ENCODE assay signal across 12 cellular contexts in the genomic region with DNA sequence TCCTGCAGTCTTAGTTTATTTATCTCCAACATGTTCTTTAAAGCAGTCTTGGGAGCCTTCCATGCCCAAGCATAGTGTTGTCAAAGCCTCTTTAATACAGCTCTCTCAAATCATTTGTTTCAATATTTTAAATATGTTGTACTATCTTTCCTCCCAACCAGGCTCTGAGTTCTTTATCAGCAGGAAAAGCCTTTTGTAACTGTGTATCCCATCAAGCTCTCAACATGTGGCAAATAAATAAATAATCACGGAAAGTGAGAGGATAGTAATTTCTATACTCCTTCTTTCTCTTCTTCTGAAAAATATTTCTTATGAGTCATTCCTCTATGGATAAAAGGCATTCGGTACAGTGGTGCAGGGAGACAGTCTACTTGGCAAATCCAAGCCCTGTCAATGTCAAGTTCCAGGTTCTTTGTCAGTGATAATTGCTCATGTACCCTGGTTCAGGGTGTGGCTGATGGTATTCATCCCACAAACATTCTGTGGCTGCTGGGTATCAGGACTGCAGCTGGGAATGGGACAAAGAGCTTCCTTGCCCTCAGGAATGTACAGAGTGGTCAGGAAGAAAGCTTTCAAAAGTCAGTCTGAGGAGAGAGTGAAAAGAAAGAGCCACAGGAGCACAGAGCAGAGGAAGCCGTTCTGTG.
DNase-seq lines count a peak whose midpoint lies in the region; ATAC-seq and TF ChIP-seq lines count a peak whose summit lies in the region.
"Had no signal": no experiment of that assay in that cellular context is flagged by ENCODE, and none has a peak within 500 bp of the region (broad histone marks: within the 10 kb centered on the region; RNA-seq: fewer than 3 reads in every experiment).

No MANE protein-coding gene starts in this region.

- H3K9me3 ChIP-seq in NT2/D1 (ENCODE audit: insufficient read depth, low read length): no peaks in the 10 kb centered on the region; the same call in 1 of the 2 replicates
- H3K9me3 ChIP-seq in uterus: no peaks in the 10 kb centered on the region
- H3K9me3 ChIP-seq: thyroid gland had no signal

- no peak overlapping the region for H3K4me3 ChIP-seq in NT2/D1 (ENCODE audit: insufficient read length, low read depth)
- H3K4me3 ChIP-seq in epithelial cell of proximal tubule (ENCODE audit: low read depth, low read length): no peak overlapping the region
- no peak overlapping the region for H3K4me3 ChIP-seq in uterus
- H3K4me3 ChIP-seq: thyroid gland had no signal

- no peak for TF ChIP-seq POLR2A in uterus (IDR thresholded peaks at IDR 0.05)

- H3K4me1 Mint-ChIP-seq in osteocyte (ENCODE audit: unreplicated experiment): peaks cover 60% of the 10 kb centered on the region
- H3K4me1 Mint-ChIP-seq: activated naive CD8-positive, alpha-beta T cell treated with anti-CD3 and anti-CD28 coated beads, Interleukin-2, amount 10 ng/mL, durations not matched to agents 7 days and 5 days had no signal

- no peaks in the 10 kb centered on the region for H3K36me3 ChIP-seq in NT2/D1 (ENCODE audit: insufficient read depth, insufficient read length, low read length)
- H3K36me3 ChIP-seq in uterus: no peaks in the 10 kb centered on the region
- H3K36me3 ChIP-seq: thyroid gland had no signal

- ATAC-seq in GM21367 (IDR thresholded peaks at IDR 0.05; ENCODE audit: unreplicated experiment) (no peak), GM18511 (IDR thresholded peaks at IDR 0.05; ENCODE audit: unreplicated experiment) (no peak)

- no peaks in the 10 kb centered on the region for H3K27me3 ChIP-seq in NT2/D1 (ENCODE audit: insufficient read depth, insufficient read length)
- no peaks in the 10 kb centered on the region for H3K27me3 ChIP-seq in uterus
- H3K27me3 ChIP-seq: thyroid gland had no signal

- H3K9ac ChIP-seq in NT2/D1 (ENCODE audit: insufficient read length, low read depth): no peak overlapping the region

- no peaks in the 10 kb centered on the region for H3K36me3 Mint-ChIP-seq in osteocyte (ENCODE audit: unreplicated experiment)
- H3K36me3 Mint-ChIP-seq: activated naive CD8-positive, alpha-beta T cell treated with anti-CD3 and anti-CD28 coated beads, Interleukin-2, amount 10 ng/mL, durations not matched to agents 7 days and 5 days had no signal

- H3K4me1 ChIP-seq in NT2/D1 (ENCODE audit: insufficient read depth, insufficient read length) (no peaks in the 10 kb centered on the region), uterus (no peaks in the 10 kb centered on the region)
- H3K4me1 ChIP-seq: thyroid gland had no signal

- H3K9me3 Mint-ChIP-seq in osteocyte (ENCODE audit: unreplicated experiment): no peaks in the 10 kb centered on the region
- H3K9me3 Mint-ChIP-seq: activated naive CD8-positive, alpha-beta T cell treated with anti-CD3 and anti-CD28 coated beads, Interleukin-2, amount 10 ng/mL, durations not matched to agents 7 days and 5 days had no signal

- TF ChIP-seq CTCF in epithelial cell of proximal tubule (conservative IDR thresholded peaks at IDR 0.05; ENCODE audit: low read depth, low read length) (no peak), osteocyte (IDR thresholded peaks at IDR 0.05) (no peak), uterus (IDR thresholded peaks at IDR 0.05) (no peak)

- in situ Hi-C loops in Caki2 (cut with HindIII; ENCODE audit: low pct_unique_long_range_greater_than_20kb, low sequenced_read_pairs): no loop called here

- H3K27ac ChIP-seq in uterus: no peak overlapping the region
- H3K27ac ChIP-seq: thyroid gland had no signal

- no peaks in the 10 kb centered on the region for H3K27me3 Mint-ChIP-seq in osteocyte (ENCODE audit: unreplicated experiment)
- H3K27me3 Mint-ChIP-seq: activated naive CD8-positive, alpha-beta T cell treated with anti-CD3 and anti-CD28 coated beads, Interleukin-2, amount 10 ng/mL, durations not matched to agents 7 days and 5 days had no signal

- peak; percentile 69 for DNase-seq in Caki2 (ENCODE audit: low read depth)
- DNase-seq in NT2/D1 (ENCODE audit: low read depth, low spot score): peak; percentile 39
- peak; percentile 73 for DNase-seq in epithelial cell of proximal tubule (ENCODE audit: low read depth)
- DNase-seq in osteocyte (ENCODE audit: extremely low spot score, unreplicated experiment): no peak
- DNase-seq in activated CD8-positive, alpha-beta memory T cell treated with anti-CD3 and anti-CD28 coated beads for 24 hours: no peak
- DNase-seq in uterus: no peak
- DNase-seq: activated naive CD8-positive, alpha-beta T cell treated with anti-CD3 and anti-CD28 coated beads, Interleukin-2, amount 10 ng/mL, durations not matched to agents 7 days and 5 days; NCI-H2107; T-helper 2 cell; thyroid gland had no signal

- peak overlapping the region; percentile 86 for H3K27ac Mint-ChIP-seq in osteocyte (ENCODE audit: unreplicated experiment)
- H3K27ac Mint-ChIP-seq: activated naive CD8-positive, alpha-beta T cell treated with anti-CD3 and anti-CD28 coated beads, Interleukin-2, amount 10 ng/mL, durations not matched to agents 7 days and 5 days had no signal

- peak overlapping the region; percentile 12 for H3K4me3 Mint-ChIP-seq in osteocyte (ENCODE audit: unreplicated experiment)
- H3K4me3 Mint-ChIP-seq: activated naive CD8-positive, alpha-beta T cell treated with anti-CD3 and anti-CD28 coated beads, Interleukin-2, amount 10 ng/mL, durations not matched to agents 7 days and 5 days had no signal

- intact Hi-C loops in uterus (cut with DNase I; ENCODE audit: low total_unique reads): no loop called here

Comparison
In these comparisons a context has a peak if more than half of its experiments do, and no peak if none do; other contexts are left out.
1. DNase-seq: peak in Caki2 (single experiment), NT2/D1 (single experiment) and epithelial cell of proximal tubule (single experiment); none in osteocyte (single experiment), activated CD8-positive, alpha-beta memory T cell treated with anti-CD3 and anti-CD28 coated beads for 24 hours (single experiment) and uterus (0 of 2).